In the genomic region with DNA sequence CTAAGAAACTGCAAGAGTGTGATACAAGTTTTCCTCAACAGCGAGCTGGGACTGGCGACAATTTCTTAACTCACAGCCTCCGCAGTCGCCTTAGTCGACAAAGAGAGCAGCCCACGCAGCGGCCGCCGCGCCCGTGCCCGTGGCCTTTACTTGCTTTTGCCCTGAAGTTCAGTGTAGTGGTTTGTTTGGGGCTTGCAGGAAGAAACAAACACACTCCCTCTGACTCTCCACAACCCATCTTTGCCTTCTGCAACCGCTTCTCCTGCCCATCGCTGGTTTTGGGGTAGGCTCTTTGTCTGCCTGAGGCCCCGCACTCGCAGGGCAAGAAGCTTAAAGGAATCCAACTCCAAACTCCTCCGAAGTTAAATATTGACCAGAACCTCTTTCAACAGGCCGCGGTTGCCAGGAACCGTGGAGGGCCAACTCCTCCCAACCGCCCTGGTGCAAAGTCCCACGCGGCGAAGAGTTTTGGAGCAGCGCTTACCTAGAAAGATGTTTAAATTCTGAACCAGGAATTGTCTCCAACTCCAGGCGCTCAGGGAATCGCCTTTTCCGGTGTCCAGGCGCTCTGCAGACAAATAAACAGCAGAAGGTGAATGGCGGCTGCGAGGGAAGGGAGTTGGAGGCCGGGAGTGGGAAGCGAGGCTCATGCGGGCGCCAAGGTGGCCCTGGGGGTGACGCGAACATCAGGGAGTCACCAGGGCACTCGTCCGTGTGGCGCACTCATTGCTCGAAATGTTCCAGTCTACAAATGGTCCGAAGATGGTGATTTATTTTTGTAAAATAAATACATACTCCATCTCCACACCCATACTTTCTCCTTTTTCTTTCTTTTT, we compare ENCODE assay signal across 1 cellular context.
TF ChIP-seq lines count a peak whose summit lies in the region.

No MANE protein-coding gene starts in this region.

TF ChIP-seq in HepG2, 621 proteins besides CTCF, POLR2A, EP300 and RAD21 (continued from another document and continues in another):
- TF ChIP-seq PAX8 (CRISPR knock-in tag; IDR thresholded peaks at IDR 0.05; ENCODE audit: borderline replicate concordance) (0 out of 2 replicates have a peak, but pooled peaks have one; percentile 20), NRL (CRISPR knock-in tag; IDR thresholded peaks at IDR 0.05; ENCODE audit: borderline replicate concordance) (0 out of 2 replicates have a peak, but pooled peaks have one; percentile 46), MEF2D (CRISPR knock-in tag; IDR thresholded peaks at IDR 0.05) (0 out of 2 replicates have a peak, but pooled peaks have one; percentile 38), ZNF841 (CRISPR knock-in tag; IDR thresholded peaks at IDR 0.05; ENCODE audit: borderline replicate concordance) (no peak), ZNF891 (CRISPR knock-in tag; IDR thresholded peaks at IDR 0.05) (no peak), ZBTB38 (CRISPR knock-in tag; IDR thresholded peaks at IDR 0.05) (0 out of 2 replicates have a peak, but pooled peaks have one; percentile 31), ZNF256 (CRISPR knock-in tag; conservative IDR thresholded peaks at IDR 0.05) (no peak), KAT2B (IDR thresholded peaks at IDR 0.05; ENCODE audit: borderline replicate concordance, low read depth, low read length) (no peak), ZNF121 (CRISPR knock-in tag; IDR thresholded peaks at IDR 0.05) (no peak), ZBTB1 (CRISPR knock-in tag; IDR thresholded peaks at IDR 0.05; ENCODE audit: borderline replicate concordance) (no peak), ZNF230 (CRISPR knock-in tag; IDR thresholded peaks at IDR 0.05) (peak; percentile 72; the same call in 1 of the 2 replicates), TAF1 (CRISPR knock-in tag; IDR thresholded peaks at IDR 0.05) (peak; percentile 88), ZNF282 (IDR thresholded peaks at IDR 0.05; ENCODE audit: partially characterized antibody) (no peak), CBX5 (CRISPR knock-in tag; IDR thresholded peaks at IDR 0.05; ENCODE audit: borderline replicate concordance) (no peak), HNRNPUL1 (IDR thresholded peaks at IDR 0.05; ENCODE audit: low read depth, low read length) (peak; percentile 72), ZNF589 (CRISPR knock-in tag; conservative IDR thresholded peaks at IDR 0.05) (no peak), RARA (CRISPR knock-in tag; IDR thresholded peaks at IDR 0.05) (peak; percentile 89), ZNF543 (CRISPR knock-in tag; IDR thresholded peaks at IDR 0.05) (peak; percentile 86), CREB1 (IDR thresholded peaks at IDR 0.05) (peak; percentile 39; the same call in 1 of the 2 replicates), CREB1 (CRISPR knock-in tag; IDR thresholded peaks at IDR 0.05) (peak; percentile 71), SMARCE1 (IDR thresholded peaks at IDR 0.05; ENCODE audit: borderline replicate concordance) (no peak), ZNF878 (CRISPR knock-in tag; IDR thresholded peaks at IDR 0.05) (peak; percentile 80; the same call in 1 of the 2 replicates), ZFP1 (CRISPR knock-in tag; IDR thresholded peaks at IDR 0.05) (no peak), KDM1A (CRISPR knock-in tag; IDR thresholded peaks at IDR 0.05) (no peak), IKZF1 (IDR thresholded peaks at IDR 0.05) (no peak), MAFF (IDR thresholded peaks at IDR 0.05; ENCODE audit: low read depth, low read length) (no peak), ONECUT2 (CRISPR knock-in tag; IDR thresholded peaks at IDR 0.05) (no peak), ADNP (CRISPR knock-in tag; IDR thresholded peaks at IDR 0.05) (no peak), ZNF746 (CRISPR knock-in tag; IDR thresholded peaks at IDR 0.05) (no peak), CEBPG (CRISPR knock-in tag; IDR thresholded peaks at IDR 0.05) (peak; percentile 13; the same call in 1 of the 2 replicates), ZNF564 (CRISPR knock-in tag; IDR thresholded peaks at IDR 0.05) (peak; percentile 58; the same call in 1 of the 2 replicates), ZIK1 (CRISPR knock-in tag; IDR thresholded peaks at IDR 0.05; ENCODE audit: borderline replicate concordance, low read depth) (no peak), ELF1 (CRISPR knock-in tag; IDR thresholded peaks at IDR 0.05) (peak; percentile 64), SAFB2 (CRISPR knock-in tag; IDR thresholded peaks at IDR 0.05; ENCODE audit: borderline replicate concordance, low read depth) (no peak), SALL1 (CRISPR knock-in tag; IDR thresholded peaks at IDR 0.05) (peak; percentile 67; the same call in 1 of the 2 replicates), U2AF2 (IDR thresholded peaks at IDR 0.05; ENCODE audit: low read depth, low read length) (no peak), ZNF549 (CRISPR knock-in tag; IDR thresholded peaks at IDR 0.05) (no peak), TCF12 (IDR thresholded peaks at IDR 0.05) (no peak), TCF12 (CRISPR knock-in tag; IDR thresholded peaks at IDR 0.05) (no peak), MLLT10 (CRISPR knock-in tag; IDR thresholded peaks at IDR 0.05) (no peak), ATF7 (IDR thresholded peaks at IDR 0.05) (no peak), ATF7 (CRISPR knock-in tag; IDR thresholded peaks at IDR 0.05) (no peak; the same call in 1 of the 2 replicates), KDM3A (CRISPR knock-in tag; IDR thresholded peaks at IDR 0.05; ENCODE audit: low read depth) (no peak), ZNF724P (CRISPR knock-in tag; IDR thresholded peaks at IDR 0.05; ENCODE audit: borderline replicate concordance) (no peak), ZNF446 (CRISPR knock-in tag; IDR thresholded peaks at IDR 0.05) (no peak), BRCA1 (CRISPR knock-in tag; IDR thresholded peaks at IDR 0.05) (no peak; the same call in 1 of the 2 replicates), MXI1 (IDR thresholded peaks at IDR 0.05; ENCODE audit: borderline replicate concordance, low read depth, low read length) (no peak), HNRNPLL (IDR thresholded peaks at IDR 0.05; ENCODE audit: low read depth, low read length, poor library complexity, severe bottlenecking) (peak; percentile 93), NCOA5 (CRISPR knock-in tag; IDR thresholded peaks at IDR 0.05) (no peak), NR3C1 (CRISPR knock-in tag; IDR thresholded peaks at IDR 0.05) (no peak)
- TF ChIP-seq, protein P1, sequence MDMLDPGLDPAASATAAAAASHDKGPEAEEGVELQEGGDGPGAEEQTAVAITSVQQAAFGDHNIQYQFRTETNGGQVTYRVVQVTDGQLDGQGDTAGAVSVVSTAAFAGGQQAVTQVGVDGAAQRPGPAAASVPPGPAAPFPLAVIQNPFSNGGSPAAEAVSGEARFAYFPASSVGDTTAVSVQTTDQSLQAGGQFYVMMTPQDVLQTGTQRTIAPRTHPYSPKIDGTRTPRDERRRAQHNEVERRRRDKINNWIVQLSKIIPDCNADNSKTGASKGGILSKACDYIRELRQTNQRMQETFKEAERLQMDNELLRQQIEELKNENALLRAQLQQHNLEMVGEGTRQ (IDR thresholded peaks at IDR 0.05; ENCODE audit: low read depth, low read length): no peak
- TF ChIP-seq, protein P1 (CRISPR knock-in tag; IDR thresholded peaks at IDR 0.05; ENCODE audit: borderline replicate concordance): no peak
- TF ChIP-seq, protein P2, sequence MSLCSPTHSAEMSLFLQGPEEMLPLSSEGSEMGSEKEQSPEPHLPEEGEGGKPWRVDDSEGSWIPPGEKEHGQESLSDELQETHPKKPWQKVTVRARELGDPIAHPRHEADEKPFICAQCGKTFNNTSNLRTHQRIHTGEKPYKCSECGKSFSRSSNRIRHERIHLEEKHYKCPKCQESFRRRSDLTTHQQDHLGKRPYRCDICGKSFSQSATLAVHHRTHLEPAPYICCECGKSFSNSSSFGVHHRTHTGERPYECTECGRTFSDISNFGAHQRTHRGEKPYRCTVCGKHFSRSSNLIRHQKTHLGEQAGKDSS (CRISPR knock-in tag; IDR thresholded peaks at IDR 0.05; ENCODE audit: borderline replicate concordance, low read depth): peak; percentile 18; the same call in 1 of the 2 replicates
- TF ChIP-seq, protein P3, sequence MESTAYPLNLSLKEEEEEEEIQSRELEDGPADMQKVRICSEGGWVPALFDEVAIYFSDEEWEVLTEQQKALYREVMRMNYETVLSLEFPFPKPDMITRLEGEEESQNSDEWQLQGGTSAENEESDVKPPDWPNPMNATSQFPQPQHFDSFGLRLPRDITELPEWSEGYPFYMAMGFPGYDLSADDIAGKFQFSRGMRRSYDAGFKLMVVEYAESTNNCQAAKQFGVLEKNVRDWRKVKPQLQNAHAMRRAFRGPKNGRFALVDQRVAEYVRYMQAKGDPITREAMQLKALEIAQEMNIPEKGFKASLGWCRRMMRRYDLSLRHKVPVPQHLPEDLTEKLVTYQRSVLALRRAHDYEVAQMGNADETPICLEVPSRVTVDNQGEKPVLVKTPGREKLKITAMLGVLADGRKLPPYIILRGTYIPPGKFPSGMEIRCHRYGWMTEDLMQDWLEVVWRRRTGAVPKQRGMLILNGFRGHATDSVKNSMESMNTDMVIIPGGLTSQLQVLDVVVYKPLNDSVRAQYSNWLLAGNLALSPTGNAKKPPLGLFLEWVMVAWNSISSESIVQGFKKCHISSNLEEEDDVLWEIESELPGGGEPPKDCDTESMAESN (CRISPR knock-in tag; conservative IDR thresholded peaks at IDR 0.05): no peak
- TF ChIP-seq, protein P4, sequence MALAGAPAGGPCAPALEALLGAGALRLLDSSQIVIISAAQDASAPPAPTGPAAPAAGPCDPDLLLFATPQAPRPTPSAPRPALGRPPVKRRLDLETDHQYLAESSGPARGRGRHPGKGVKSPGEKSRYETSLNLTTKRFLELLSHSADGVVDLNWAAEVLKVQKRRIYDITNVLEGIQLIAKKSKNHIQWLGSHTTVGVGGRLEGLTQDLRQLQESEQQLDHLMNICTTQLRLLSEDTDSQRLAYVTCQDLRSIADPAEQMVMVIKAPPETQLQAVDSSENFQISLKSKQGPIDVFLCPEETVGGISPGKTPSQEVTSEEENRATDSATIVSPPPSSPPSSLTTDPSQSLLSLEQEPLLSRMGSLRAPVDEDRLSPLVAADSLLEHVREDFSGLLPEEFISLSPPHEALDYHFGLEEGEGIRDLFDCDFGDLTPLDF (CRISPR knock-in tag; IDR thresholded peaks at IDR 0.05): no peak
- TF ChIP-seq, protein P5, sequence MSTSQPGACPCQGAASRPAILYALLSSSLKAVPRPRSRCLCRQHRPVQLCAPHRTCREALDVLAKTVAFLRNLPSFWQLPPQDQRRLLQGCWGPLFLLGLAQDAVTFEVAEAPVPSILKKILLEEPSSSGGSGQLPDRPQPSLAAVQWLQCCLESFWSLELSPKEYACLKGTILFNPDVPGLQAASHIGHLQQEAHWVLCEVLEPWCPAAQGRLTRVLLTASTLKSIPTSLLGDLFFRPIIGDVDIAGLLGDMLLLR (CRISPR knock-in tag; IDR thresholded peaks at IDR 0.05): no peak
- TF ChIP-seq, protein P6, sequence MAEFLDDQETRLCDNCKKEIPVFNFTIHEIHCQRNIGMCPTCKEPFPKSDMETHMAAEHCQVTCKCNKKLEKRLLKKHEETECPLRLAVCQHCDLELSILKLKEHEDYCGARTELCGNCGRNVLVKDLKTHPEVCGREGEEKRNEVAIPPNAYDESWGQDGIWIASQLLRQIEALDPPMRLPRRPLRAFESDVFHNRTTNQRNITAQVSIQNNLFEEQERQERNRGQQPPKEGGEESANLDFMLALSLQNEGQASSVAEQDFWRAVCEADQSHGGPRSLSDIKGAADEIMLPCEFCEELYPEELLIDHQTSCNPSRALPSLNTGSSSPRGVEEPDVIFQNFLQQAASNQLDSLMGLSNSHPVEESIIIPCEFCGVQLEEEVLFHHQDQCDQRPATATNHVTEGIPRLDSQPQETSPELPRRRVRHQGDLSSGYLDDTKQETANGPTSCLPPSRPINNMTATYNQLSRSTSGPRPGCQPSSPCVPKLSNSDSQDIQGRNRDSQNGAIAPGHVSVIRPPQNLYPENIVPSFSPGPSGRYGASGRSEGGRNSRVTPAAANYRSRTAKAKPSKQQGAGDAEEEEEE (CRISPR knock-in tag; IDR thresholded peaks at IDR 0.05; ENCODE audit: borderline replicate concordance): no peak
- TF ChIP-seq, protein P7, sequence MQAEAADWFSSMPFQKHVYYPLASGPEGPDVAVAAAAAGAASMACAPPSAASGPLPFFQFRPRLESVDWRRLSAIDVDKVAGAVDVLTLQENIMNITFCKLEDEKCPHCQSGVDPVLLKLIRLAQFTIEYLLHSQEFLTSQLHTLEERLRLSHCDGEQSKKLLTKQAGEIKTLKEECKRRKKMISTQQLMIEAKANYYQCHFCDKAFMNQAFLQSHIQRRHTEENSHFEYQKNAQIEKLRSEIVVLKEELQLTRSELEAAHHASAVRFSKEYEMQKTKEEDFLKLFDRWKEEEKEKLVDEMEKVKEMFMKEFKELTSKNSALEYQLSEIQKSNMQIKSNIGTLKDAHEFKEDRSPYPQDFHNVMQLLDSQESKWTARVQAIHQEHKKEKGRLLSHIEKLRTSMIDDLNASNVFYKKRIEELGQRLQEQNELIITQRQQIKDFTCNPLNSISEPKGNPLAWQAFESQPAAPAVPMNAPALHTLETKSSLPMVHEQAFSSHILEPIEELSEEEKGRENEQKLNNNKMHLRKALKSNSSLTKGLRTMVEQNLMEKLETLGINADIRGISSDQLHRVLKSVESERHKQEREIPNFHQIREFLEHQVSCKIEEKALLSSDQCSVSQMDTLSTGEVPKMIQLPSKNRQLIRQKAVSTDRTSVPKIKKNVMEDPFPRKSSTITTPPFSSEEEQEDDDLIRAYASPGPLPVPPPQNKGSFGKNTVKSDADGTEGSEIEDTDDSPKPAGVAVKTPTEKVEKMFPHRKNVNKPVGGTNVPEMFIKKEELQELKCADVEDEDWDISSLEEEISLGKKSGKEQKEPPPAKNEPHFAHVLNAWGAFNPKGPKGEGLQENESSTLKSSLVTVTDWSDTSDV (CRISPR knock-in tag; IDR thresholded peaks at IDR 0.05): no peak
- TF ChIP-seq, protein P8, sequence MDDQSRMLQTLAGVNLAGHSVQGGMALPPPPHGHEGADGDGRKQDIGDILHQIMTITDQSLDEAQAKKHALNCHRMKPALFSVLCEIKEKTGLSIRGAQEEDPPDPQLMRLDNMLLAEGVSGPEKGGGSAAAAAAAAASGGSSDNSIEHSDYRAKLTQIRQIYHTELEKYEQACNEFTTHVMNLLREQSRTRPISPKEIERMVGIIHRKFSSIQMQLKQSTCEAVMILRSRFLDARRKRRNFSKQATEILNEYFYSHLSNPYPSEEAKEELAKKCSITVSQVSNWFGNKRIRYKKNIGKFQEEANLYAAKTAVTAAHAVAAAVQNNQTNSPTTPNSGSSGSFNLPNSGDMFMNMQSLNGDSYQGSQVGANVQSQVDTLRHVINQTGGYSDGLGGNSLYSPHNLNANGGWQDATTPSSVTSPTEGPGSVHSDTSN (CRISPR knock-in tag; IDR thresholded peaks at IDR 0.05; ENCODE audit: borderline replicate concordance): no peak
- TF ChIP-seq, protein P9, sequence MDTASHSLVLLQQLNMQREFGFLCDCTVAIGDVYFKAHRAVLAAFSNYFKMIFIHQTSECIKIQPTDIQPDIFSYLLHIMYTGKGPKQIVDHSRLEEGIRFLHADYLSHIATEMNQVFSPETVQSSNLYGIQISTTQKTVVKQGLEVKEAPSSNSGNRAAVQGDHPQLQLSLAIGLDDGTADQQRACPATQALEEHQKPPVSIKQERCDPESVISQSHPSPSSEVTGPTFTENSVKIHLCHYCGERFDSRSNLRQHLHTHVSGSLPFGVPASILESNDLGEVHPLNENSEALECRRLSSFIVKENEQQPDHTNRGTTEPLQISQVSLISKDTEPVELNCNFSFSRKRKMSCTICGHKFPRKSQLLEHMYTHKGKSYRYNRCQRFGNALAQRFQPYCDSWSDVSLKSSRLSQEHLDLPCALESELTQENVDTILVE (CRISPR knock-in tag; IDR thresholded peaks at IDR 0.05): peak; percentile 47; the same call in 1 of the 2 replicates
